Comparison of ENCODE assay signal across 1 cellular context in the genomic region with DNA sequence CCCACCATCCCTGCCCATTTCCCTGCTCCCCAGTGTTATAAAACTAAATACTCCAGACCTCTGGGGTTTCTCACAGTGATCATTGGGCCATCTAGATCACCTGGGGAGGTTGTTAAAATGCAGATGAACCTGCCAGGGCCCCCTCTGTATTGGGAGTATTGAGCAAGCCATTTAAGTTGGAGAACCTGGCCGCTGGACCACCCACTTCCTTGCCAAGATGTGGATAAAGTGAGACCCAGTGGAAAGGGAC.
TF ChIP-seq lines count a peak whose summit lies in the region.

No MANE protein-coding gene starts in this region.

TF ChIP-seq in WTC11, 78 proteins besides CTCF, POLR2A, EP300 and RAD21 (continued from another document):
- TF ChIP-seq, protein P1, sequence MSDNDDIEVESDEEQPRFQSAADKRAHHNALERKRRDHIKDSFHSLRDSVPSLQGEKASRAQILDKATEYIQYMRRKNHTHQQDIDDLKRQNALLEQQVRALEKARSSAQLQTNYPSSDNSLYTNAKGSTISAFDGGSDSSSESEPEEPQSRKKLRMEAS (CRISPR knock-in tag; IDR thresholded peaks at IDR 0.05) = 0 out of 2 replicates have a peak, but pooled peaks have one; percentile 35
